In genomic region chr4:75725942-75726538, GRCh38 we compare ENCODE assay signal across 8 cellular contexts. TPM values are rescaled to one million over a fixed set of nuclear protein-coding genes. Genes with fewer than 3 reads are reported as not detected.
DNase-seq lines count a peak whose midpoint lies in the region; ATAC-seq and TF ChIP-seq lines count a peak whose summit lies in the region.
"Not testable (repeated sequence)": the region's sequence is repeated elsewhere in the genome, so short reads cannot be mapped to it uniquely, and the experiment has no call there.

No MANE protein-coding gene starts in this region.

- H3K4me1 ChIP-seq in BE2C, result not testable (repeated sequence)
- H3K4me1 ChIP-seq in endocrine pancreas (ENCODE audit: control insufficient read depth, insufficient read depth, low read length), result peaks cover 19% of the 10 kb centered on the region
- peaks cover 16% of the 10 kb centered on the region for H3K4me1 ChIP-seq in iPS-15b (ENCODE audit: control insufficient read depth, insufficient read depth, low read length)

- H3K9me3 ChIP-seq in BE2C; endocrine pancreas (ENCODE audit: control insufficient read depth, low read length); iPS-15b (ENCODE audit: control insufficient read depth, insufficient read depth, low read length): not testable (repeated sequence)

- not testable (repeated sequence) for H3K27me3 Mint-ChIP-seq in HFFc6 (ENCODE audit: insufficient read depth); T-cell; activated naive CD8-positive, alpha-beta T cell treated with anti-CD3 and anti-CD28 coated beads, Interleukin-2, amount 10 ng/mL, durations not matched to agents 7 days and 5 days; nephron (ENCODE audit: low read depth); stimulated activated memory B cell treated with anti-CD40 and anti-IgM and Interleukin-4, amounts not matched to agents 10 μg/mL and 1 μg/mL and 100 μg/mL, for 72 hours

- ATAC-seq in T-cell (replicated peaks in 1 of 4); activated naive CD8-positive, alpha-beta T cell treated with anti-CD3 and anti-CD28 coated beads, Interleukin-2, amount 10 ng/mL, durations not matched to agents 7 days and 5 days (ENCODE audit: low read depth); stimulated activated memory B cell treated with anti-CD40 and anti-IgM and Interleukin-4, amounts not matched to agents 10 μg/mL and 1 μg/mL and 100 μg/mL, for 72 hours: not testable (repeated sequence)

- H3K4me1 Mint-ChIP-seq in HFFc6 (ENCODE audit: low read depth) (peaks cover 68% of the 10 kb centered on the region), T-cell (peaks cover 63 to 70% (median 66%) of the 10 kb centered on the region in 3 donors), nephron (peaks cover 49% of the 10 kb centered on the region)
- H3K4me1 Mint-ChIP-seq in activated naive CD8-positive, alpha-beta T cell treated with anti-CD3 and anti-CD28 coated beads, Interleukin-2, amount 10 ng/mL, durations not matched to agents 7 days and 5 days, result peaks cover 40% of the 10 kb centered on the region
- H3K4me1 Mint-ChIP-seq in stimulated activated memory B cell treated with anti-CD40 and anti-IgM and Interleukin-4, amounts not matched to agents 10 μg/mL and 1 μg/mL and 100 μg/mL, for 72 hours, result peaks cover 50% of the 10 kb centered on the region

- TF ChIP-seq CTCF in BE2C (IDR thresholded peaks at IDR 0.05; ENCODE audit: low read depth, low read length); HFFc6 (IDR thresholded peaks at IDR 0.05); nephron (IDR thresholded peaks at IDR 0.05; ENCODE audit: unreplicated experiment in 3 of 3): not testable (repeated sequence)

- H3K27ac Mint-ChIP-seq in HFFc6 (peak overlapping the region; percentile 100), T-cell (peak overlapping the region; percentile 91 to 99), nephron (peak overlapping the region; percentile 99 to 100 (median 100))
- H3K27ac Mint-ChIP-seq in activated naive CD8-positive, alpha-beta T cell treated with anti-CD3 and anti-CD28 coated beads, Interleukin-2, amount 10 ng/mL, durations not matched to agents 7 days and 5 days, result not testable (repeated sequence)
- peak overlapping the region; percentile 30 for H3K27ac Mint-ChIP-seq in stimulated activated memory B cell treated with anti-CD40 and anti-IgM and Interleukin-4, amounts not matched to agents 10 μg/mL and 1 μg/mL and 100 μg/mL, for 72 hours

- not testable (repeated sequence) for DNase-seq in BE2C; HFFc6; T-cell; activated naive CD8-positive, alpha-beta T cell treated with anti-CD3 and anti-CD28 coated beads, Interleukin-2, amount 10 ng/mL, durations not matched to agents 7 days and 5 days

- H3K4me3 ChIP-seq in BE2C (ENCODE audit: low read depth, low read length) (peak overlapping the region; percentile 92), endocrine pancreas (ENCODE audit: control insufficient read depth, insufficient read depth, low read length) (peak overlapping the region; percentile 95), iPS-15b (ENCODE audit: low read depth, low read length) (peak overlapping the region; percentile 97)

- not testable (repeated sequence) for H3K9ac ChIP-seq in endocrine pancreas (ENCODE audit: control insufficient read depth, insufficient read depth, low read length)
- peak overlapping the region; percentile 99 for H3K9ac ChIP-seq in iPS-15b (ENCODE audit: low read depth, low read length)

- CTCF ChIA-PET in T-cell (lab: Charles Lee), result interaction anchor here (0.7 to 3.9 kb wide), 5 partner anchors 15 to 1356 kb away, joined by 3 to 19 read pairs (median 3); partner anchors contain the start of gene G3BP2 (in 1 of the 2)

- peak overlapping the region; percentile 99 for H3K4me3 Mint-ChIP-seq in HFFc6
- H3K4me3 Mint-ChIP-seq in T-cell, result peak overlapping the region; percentile 99 to 100 (median 99)
- peak overlapping the region; percentile 94 for H3K4me3 Mint-ChIP-seq in activated naive CD8-positive, alpha-beta T cell treated with anti-CD3 and anti-CD28 coated beads, Interleukin-2, amount 10 ng/mL, durations not matched to agents 7 days and 5 days
- H3K4me3 Mint-ChIP-seq in nephron, result peak overlapping the region; percentile 97 to 99 (median 98)
- peak overlapping the region; percentile 99 for H3K4me3 Mint-ChIP-seq in stimulated activated memory B cell treated with anti-CD40 and anti-IgM and Interleukin-4, amounts not matched to agents 10 μg/mL and 1 μg/mL and 100 μg/mL, for 72 hours

- POLR2A ChIA-PET in T-cell (lab: Charles Lee), result interaction anchor here (0.6 to 1.6 kb wide), 3 partner anchors 26 to 213 kb away, joined by 4 to 5 read pairs (median 4); no protein-coding TSS in a partner anchor
- POLR2A ChIA-PET in activated naive CD8-positive, alpha-beta T cell treated with anti-CD3 and anti-CD28 coated beads, Interleukin-2, amount 10 ng/mL, durations not matched to agents 7 days and 5 days (lab: Charles Lee), result interaction anchor here (0.7 to 4.0 kb wide), 4 partner anchors 53 to 214 kb away, joined by 3 to 52 read pairs (median 10); partner anchors contain the start of genes G3BP2 and NAAA

- H3K36me3 Mint-ChIP-seq in HFFc6 (ENCODE audit: low read depth), result peaks cover 26% of the 10 kb centered on the region
- not testable (repeated sequence) for H3K36me3 Mint-ChIP-seq in T-cell; activated naive CD8-positive, alpha-beta T cell treated with anti-CD3 and anti-CD28 coated beads, Interleukin-2, amount 10 ng/mL, durations not matched to agents 7 days and 5 days; nephron (ENCODE audit: low read depth)
- peaks cover 11% of the 10 kb centered on the region for H3K36me3 Mint-ChIP-seq in stimulated activated memory B cell treated with anti-CD40 and anti-IgM and Interleukin-4, amounts not matched to agents 10 μg/mL and 1 μg/mL and 100 μg/mL, for 72 hours

- H3K9me3 Mint-ChIP-seq in HFFc6; T-cell; activated naive CD8-positive, alpha-beta T cell treated with anti-CD3 and anti-CD28 coated beads, Interleukin-2, amount 10 ng/mL, durations not matched to agents 7 days and 5 days; nephron; stimulated activated memory B cell treated with anti-CD40 and anti-IgM and Interleukin-4, amounts not matched to agents 10 μg/mL and 1 μg/mL and 100 μg/mL, for 72 hours: not testable (repeated sequence)

- not testable (repeated sequence) for H3K27me3 ChIP-seq in BE2C; endocrine pancreas (ENCODE audit: control insufficient read depth, insufficient read depth, low read length); iPS-15b (ENCODE audit: control insufficient read depth, insufficient read depth, low read length)

- H3K36me3 ChIP-seq in BE2C; endocrine pancreas (ENCODE audit: control insufficient read depth, insufficient read depth, low read length); iPS-15b (ENCODE audit: control insufficient read depth, insufficient read depth, low read length): not testable (repeated sequence)

RNA-seq across cellular contexts. Expression of gene USO1, which starts 1.7 kb away (rescaled TPM):
- 7.6 TPM for polyA plus RNA-seq in BE2C (2012; ENCODE audit: insufficient read depth, insufficient read length, low read depth)
- total RNA-seq in HFFc6 (2021; fragmentation: NEBNext Ultra II Directional; extraction: Animal tissue kit (Norgen Biotek cat#: 25700)), result 100 to 1,000 TPM in 1 of 6 experiments, 10 to 100 TPM in 5; 86.4 to 108 (median 95.1) TPM
- total RNA-seq in T-cell, result 10 to 100 TPM; 24.9 to 40.5 (median 34.6) TPM
- 10 to 100 TPM; 32.3 to 34.6 TPM for total RNA-seq in activated naive CD8-positive, alpha-beta T cell treated with anti-CD3 and anti-CD28 coated beads, Interleukin-2, amount 10 ng/mL, durations not matched to agents 7 days and 5 days

RNA-seq across cellular contexts. Expression of gene G3BP2, which starts 52.8 kb away (rescaled TPM):
- 56.6 TPM for polyA plus RNA-seq in BE2C (2012; ENCODE audit: insufficient read depth, insufficient read length, low read depth)
- total RNA-seq in HFFc6 (2021; fragmentation: NEBNext Ultra II Directional; extraction: Animal tissue kit (Norgen Biotek cat#: 25700)), result 100 to 1,000 TPM; 157 to 169 (median 168) TPM
- 100 to 1,000 TPM; 135 to 316 (median 141) TPM for total RNA-seq in T-cell
- 100 to 1,000 TPM; 165 to 179 TPM for total RNA-seq in activated naive CD8-positive, alpha-beta T cell treated with anti-CD3 and anti-CD28 coated beads, Interleukin-2, amount 10 ng/mL, durations not matched to agents 7 days and 5 days
